Comparison of ENCODE assay signal across 9 cellular contexts in genomic region chr1:37765937-37766664, GRCh38. TPM values are rescaled to one million over a fixed set of nuclear protein-coding genes. Genes with fewer than 3 reads are reported as not detected.
DNase-seq lines count a peak whose midpoint lies in the region.
"Had no signal": no experiment of that assay in that cellular context is flagged by ENCODE, and none has a peak within 500 bp of the region (broad histone marks: within the 10 kb centered on the region; RNA-seq: fewer than 3 reads in every experiment).

No MANE protein-coding gene starts in this region.

- H3K4me1 ChIP-seq in mesendoderm (ENCODE audit: control insufficient read depth, low read depth, low read length) = no peaks in the 10 kb centered on the region
- H3K4me1 ChIP-seq: left lung had no signal

- H2BK5ac ChIP-seq in mesendoderm (ENCODE audit: low read length) = no peak overlapping the region

- no peak overlapping the region for H4K5ac ChIP-seq in mesendoderm (ENCODE audit: low read length)

- no peak overlapping the region for H3K4me2 ChIP-seq in mesendoderm (ENCODE audit: low read length)

- no peak overlapping the region for H3K4ac ChIP-seq in mesendoderm (ENCODE audit: low read depth, low read length)

- H2BK15ac ChIP-seq in mesendoderm (replicated peaks; ENCODE audit: low read depth) = no peak overlapping the region

- peaks cover 32% of the 10 kb centered on the region for H3K27me3 ChIP-seq in mesendoderm (ENCODE audit: insufficient read depth, low read length, poor library complexity)

- H3K36me3 ChIP-seq in mesendoderm (ENCODE audit: control insufficient read depth, insufficient read depth, low read length) = no peaks in the 10 kb centered on the region
- H3K36me3 ChIP-seq: left lung had no signal

- DNase-seq in stimulated activated naive CD4-positive, alpha-beta T cell treated with Interleukin-2 at 50 U/mL for 16 hours (lab: John Stamatoyannopoulos, UW) = peak; percentile 9
- no peak for DNase-seq in stimulated activated naive CD4-positive, alpha-beta T cell (lab: John Stamatoyannopoulos, UW)
- peak; percentile 85 for DNase-seq in NCI-H82 (lab: John Stamatoyannopoulos, UW)
- peak; percentile 45 for DNase-seq in ecto neural progenitor cell (ENCODE audit: low spot score)
- DNase-seq in superior temporal gyrus (ENCODE audit: extremely low spot score) = peak; percentile 47
- no peak for DNase-seq in dedifferentiated amniotic fluid mesenchymal stem cell (ENCODE audit: extremely low spot score)
- no peak for DNase-seq in mesendoderm
- DNase-seq in RKO (ENCODE audit: low spot score) = no peak
- DNase-seq: left lung had no signal

- H3K79me2 ChIP-seq in mesendoderm (ENCODE audit: control insufficient read depth, insufficient read depth, low read length) = no peaks in the 10 kb centered on the region

- no peak overlapping the region for H3K56ac ChIP-seq in mesendoderm (ENCODE audit: low read length)

- no peak overlapping the region for H3K9ac ChIP-seq in mesendoderm (ENCODE audit: low read length)

- no CpG with 5 or more reads among the region's 27 CpGs for WGBS in mesendoderm (ENCODE audit: extremely low coverage, insufficient coverage, low lambda C conversion rate)

- no peak overlapping the region for H3K27ac ChIP-seq in mesendoderm (ENCODE audit: low read depth, low read length)
- H3K27ac ChIP-seq: left lung had no signal

- no peaks in the 10 kb centered on the region for H3K79me1 ChIP-seq in mesendoderm (ENCODE audit: low read length)

- no peak overlapping the region for H2BK120ac ChIP-seq in mesendoderm (ENCODE audit: low read depth, low read length)

- no peak overlapping the region for H3K4me3 ChIP-seq in mesendoderm (ENCODE audit: low read length)
- H3K4me3 ChIP-seq: left lung had no signal

- no peak overlapping the region for H3K18ac ChIP-seq in mesendoderm (ENCODE audit: low read length)

- no peak overlapping the region for H4K8ac ChIP-seq in mesendoderm (ENCODE audit: low read depth, low read length)

- no peak overlapping the region for H3K23ac ChIP-seq in mesendoderm (ENCODE audit: low read length)

- no peak overlapping the region for H2AK5ac ChIP-seq in mesendoderm (ENCODE audit: low read length)

RNA-seq across cellular contexts. Expression of gene EPHA10, which starts 1.2 kb away (rescaled TPM):
- 0.07 TPM for polyA plus RNA-seq in mesendoderm (2013, experiment 1 of 2)
- 0.11 TPM for polyA plus RNA-seq in mesendoderm (2013, experiment 2 of 2)

RNA-seq across cellular contexts. Expression of gene MANEAL, which starts 27.5 kb away (rescaled TPM):
- polyA plus RNA-seq in mesendoderm (2013, experiment 1 of 2) = 9.1 TPM
- 9.3 TPM for polyA plus RNA-seq in mesendoderm (2013, experiment 2 of 2)

RNA-seq across cellular contexts. Expression of gene C1orf122, which starts 41.5 kb away (rescaled TPM):
- 44.9 TPM for polyA plus RNA-seq in mesendoderm (2013, experiment 1 of 2)
- 42.7 TPM for polyA plus RNA-seq in mesendoderm (2013, experiment 2 of 2)

RNA-seq across cellular contexts. Expression of gene YRDC, which starts 41.9 kb away (rescaled TPM):
- 35.2 TPM for polyA plus RNA-seq in mesendoderm (2013, experiment 1 of 2)
- 36.1 TPM for polyA plus RNA-seq in mesendoderm (2013, experiment 2 of 2)

Comparison
In these comparisons a context has a peak if more than half of its experiments do, and no peak if none do; other contexts are left out.
1. DNase-seq: peak in stimulated activated naive CD4-positive, alpha-beta T cell treated with Interleukin-2 at 50 U/mL for 16 hours (single experiment), NCI-H82 (single experiment), ecto neural progenitor cell (single experiment) and superior temporal gyrus (single experiment); none in stimulated activated naive CD4-positive, alpha-beta T cell (0 of 6), dedifferentiated amniotic fluid mesenchymal stem cell (single experiment), mesendoderm (single experiment) and RKO (single experiment).